In genomic region chr2:46378616-46379015, GRCh38 we compare ENCODE assay signal across 19 cellular contexts.
A peak's percentile ranks its signal among the peaks of the same experiment; 100 is the strongest.
DNase-seq lines count a peak whose midpoint lies in the region; ATAC-seq and TF ChIP-seq lines count a peak whose summit lies in the region.
"Had no signal": no experiment of that assay in that cellular context is flagged by ENCODE, and none has a peak within 500 bp of the region (broad histone marks: within the 10 kb centered on the region; RNA-seq: fewer than 3 reads in every experiment).

No MANE protein-coding gene starts in this region.

- no peak overlapping the region for H3K14ac ChIP-seq in trophoblast cell (ENCODE audit: low read length)

- H4K12ac ChIP-seq in trophoblast cell (ENCODE audit: low read depth, low read length), result no peak overlapping the region

- H3K27me3 ChIP-seq in liver (ENCODE audit: control insufficient read depth in 4 of 4, insufficient read depth in 4 of 4, low read length in 3 of 4) (no peaks in the 10 kb centered on the region), right lobe of liver (no peaks in the 10 kb centered on the region), trophoblast cell (ENCODE audit: insufficient read depth, low read length) (no peaks in the 10 kb centered on the region), foreskin keratinocyte (no peaks in the 10 kb centered on the region)
- H3K27me3 ChIP-seq: MG63, Peyer's patch had no signal

- H3K4me3 Mint-ChIP-seq in endothelial cell (ENCODE audit: unreplicated experiment), result peak overlapping the region; percentile 56
- H3K4me3 Mint-ChIP-seq: CD8-positive, alpha-beta memory T cell had no signal

- peak overlapping the region; percentile 17 for H4K8ac ChIP-seq in trophoblast cell (ENCODE audit: low read depth, low read length)

- no peak overlapping the region for H2AK5ac ChIP-seq in trophoblast cell (ENCODE audit: low read length)

- H3K36me3 ChIP-seq in liver (ENCODE audit: control insufficient read depth in 4 of 4, insufficient read depth in 3 of 4, low read depth in 1 of 4, low read length in 3 of 4), result peaks cover 37 to 99% (median 87%) of the 10 kb centered on the region in 4 donors
- peaks cover 33 to 98% (median 68%) of the 10 kb centered on the region in 4 donors for H3K36me3 ChIP-seq in right lobe of liver
- H3K36me3 ChIP-seq in trophoblast cell (ENCODE audit: control insufficient read depth in 1 of 2, insufficient read depth in 2 of 2, low read length in 2 of 2), result peaks cover 78 to 94% of the 10 kb centered on the region in 2 experiments

- H3K4me1 ChIP-seq in liver (ENCODE audit: control insufficient read depth in 4 of 4, insufficient read depth in 4 of 4, low read length in 3 of 4), result no peaks in the 10 kb centered on the region
- H3K4me1 ChIP-seq in right lobe of liver, result no peaks in the 10 kb centered on the region
- H3K4me1 ChIP-seq in trophoblast cell (ENCODE audit: control insufficient read depth in 1 of 2, insufficient read depth in 2 of 2, low read length in 2 of 2), result no peaks in the 10 kb centered on the region
- H3K4me1 ChIP-seq in foreskin keratinocyte, result no peaks in the 10 kb centered on the region

- no peak overlapping the region for H2AFZ ChIP-seq in trophoblast cell (ENCODE audit: insufficient read depth, low read length, poor library complexity)

- no peak overlapping the region for H2BK5ac ChIP-seq in trophoblast cell (ENCODE audit: low read depth, low read length, poor library complexity)

- peak overlapping the region; percentile 6 to 8 for H3K27ac ChIP-seq in liver (ENCODE audit: low read depth in 1 of 2, low read length in 2 of 2)
- H3K27ac ChIP-seq in right lobe of liver, result no peak overlapping the region
- no peak overlapping the region for H3K27ac ChIP-seq in trophoblast cell (ENCODE audit: low read depth, low read length)
- H3K27ac ChIP-seq in foreskin keratinocyte, result no peak overlapping the region

- H3K27me3 Mint-ChIP-seq in endothelial cell (ENCODE audit: unreplicated experiment), result peaks cover 19% of the 10 kb centered on the region

- H3K9me3 ChIP-seq in liver (ENCODE audit: control insufficient read depth in 4 of 4, low read length in 3 of 4) (no peaks in the 10 kb centered on the region), right lobe of liver (no peaks in the 10 kb centered on the region), trophoblast cell (ENCODE audit: insufficient read depth, low read depth, low read length) (peaks cover 3% of the 10 kb centered on the region)
- H3K9me3 ChIP-seq: MG63, Peyer's patch had no signal

- H2BK120ac ChIP-seq in trophoblast cell (ENCODE audit: insufficient read depth, low read length, poor library complexity), result no peak overlapping the region

- TF ChIP-seq CTCF in liver (IDR thresholded peaks at IDR 0.05; ENCODE audit: low read depth, low read length, missing input control), result no peak
- no peak for TF ChIP-seq CTCF in right lobe of liver (IDR thresholded peaks at IDR 0.05)
- no peak for TF ChIP-seq CTCF in endothelial cell (IDR thresholded peaks at IDR 0.05; ENCODE audit: unreplicated experiment)
- TF ChIP-seq CTCF in foreskin keratinocyte (conservative IDR thresholded peaks at IDR 0.05), result no peak

- no peak overlapping the region for H3K23ac ChIP-seq in trophoblast cell (ENCODE audit: low read length)

- H4K91ac ChIP-seq in trophoblast cell (ENCODE audit: low read depth, low read length), result no peak overlapping the region

- no peak overlapping the region for H3K27ac Mint-ChIP-seq in endothelial cell (ENCODE audit: unreplicated experiment)
- H3K27ac Mint-ChIP-seq: CD8-positive, alpha-beta memory T cell had no signal

- ATAC-seq in right lobe of liver (no peak), foreskin keratinocyte (no peak)
- ATAC-seq: Right ventricle myocardium inferior had no signal

- H3K36me3 Mint-ChIP-seq in endothelial cell (ENCODE audit: low read depth, unreplicated experiment), result peaks cover 62% of the 10 kb centered on the region
- H3K36me3 Mint-ChIP-seq: CD8-positive, alpha-beta memory T cell had no signal

- peak overlapping the region; percentile 3 for H3K4ac ChIP-seq in trophoblast cell (ENCODE audit: low read depth, low read length)

- no peak overlapping the region for H3K18ac ChIP-seq in trophoblast cell (ENCODE audit: low read length)

- DNase-seq in right lobe of liver, result no peak
- DNase-seq in endothelial cell (ENCODE audit: low spot score), result no peak
- no peak for DNase-seq in trophoblast cell
- no peak for DNase-seq in G401 (ENCODE audit: low spot score)
- no peak for DNase-seq in HCEC 1CT
- DNase-seq in foreskin keratinocyte, result no peak
- DNase-seq: C1 segment of cervical spinal cord; CD8-positive, alpha-beta memory T cell; DMS79; Karpas-422; MG63; NCI-H1092; NCI-H1436 treated with DMSO at 0.1 percent for 48 hours; NCI-H2029 treated with DMSO at 0.1 percent for 48 hours; NCI-H69; NK-92 treated with Interleukin-12 subunit alpha and Interleukin-12 subunit beta, amount 100 ng/mL, for 24 hours; Peyer's patch had no signal

- H3K9me3 Mint-ChIP-seq in endothelial cell (ENCODE audit: unreplicated experiment), result no peaks in the 10 kb centered on the region
- H3K9me3 Mint-ChIP-seq: CD8-positive, alpha-beta memory T cell had no signal

- no peaks in the 10 kb centered on the region for H3K79me1 ChIP-seq in trophoblast cell (ENCODE audit: low read length)

- in situ Hi-C loops in G401 (cut with HindIII; ENCODE audit: low sequenced_read_pairs), result no loop called here

- no peaks in the 10 kb centered on the region for H3K4me1 Mint-ChIP-seq in endothelial cell (ENCODE audit: unreplicated experiment)
- H3K4me1 Mint-ChIP-seq: CD8-positive, alpha-beta memory T cell had no signal

- no peak overlapping the region for H2BK12ac ChIP-seq in trophoblast cell (ENCODE audit: low read length)

- H3K79me2 ChIP-seq in trophoblast cell (ENCODE audit: control insufficient read depth, insufficient read depth, low read length, poor library complexity), result no peaks in the 10 kb centered on the region

- H3K4me3 ChIP-seq in liver (ENCODE audit: low read depth in 1 of 3, low read length in 3 of 3) (no peak overlapping the region), right lobe of liver (no peak overlapping the region), trophoblast cell (ENCODE audit: low read depth, low read length) (no peak overlapping the region)
- H3K4me3 ChIP-seq: MG63, Peyer's patch had no signal

- no peak for TF ChIP-seq POLR2A in right lobe of liver (IDR thresholded peaks at IDR 0.05)

- 81% methylated on average over 3 of the region's 3 CpGs for WGBS in liver
- 71% methylated on average over 3 of the region's 3 CpGs for WGBS in right lobe of liver (ENCODE audit: insufficient coverage, low coverage, low lambda C conversion rate, missing lambda C conversion rate)
- WGBS in trophoblast cell (ENCODE audit: extremely low coverage, insufficient coverage, insufficient read length), result no CpG with 5 or more reads among the region's 3 CpGs

- no peak overlapping the region for H3K4me2 ChIP-seq in trophoblast cell (ENCODE audit: low read length)

- intact Hi-C loops in right lobe of liver (cut with DNase I), result no loop called here

- TF ChIP-seq RAD21 in liver (IDR thresholded peaks at IDR 0.05), result no peak

- H3K9ac ChIP-seq in liver (ENCODE audit: low read depth in 1 of 2, low read length in 2 of 2) (no peak overlapping the region), trophoblast cell (ENCODE audit: low read length) (no peak overlapping the region)

TF ChIP-seq in liver, 16 proteins besides CTCF, POLR2A, EP300 and RAD21 (continues in another document):
- TF ChIP-seq HNF4G (IDR thresholded peaks at IDR 0.05) (no peak), JUND (IDR thresholded peaks at IDR 0.05) (no peak), NR2F2 (IDR thresholded peaks at IDR 0.05) (no peak), ZBTB33 (IDR thresholded peaks at IDR 0.05) (no peak), FOXA1 (IDR thresholded peaks at IDR 0.05) (no peak), YY1 (IDR thresholded peaks at IDR 0.05) (no peak), HNF4A (conservative IDR thresholded peaks at IDR 0.05) (no peak), MAX (IDR thresholded peaks at IDR 0.05) (no peak), EGR1 (IDR thresholded peaks at IDR 0.05; ENCODE audit: low read depth in 2 of 2) (no peak), RXRA (IDR thresholded peaks at IDR 0.05) (no peak), TAF1 (conservative IDR thresholded peaks at IDR 0.05) (no peak), GABPA (IDR thresholded peaks at IDR 0.05 in 1 of 2, conservative IDR thresholded peaks at IDR 0.05 in 1 of 2) (no peak), FOXA2 (IDR thresholded peaks at IDR 0.05) (no peak), SP1 (IDR thresholded peaks at IDR 0.05) (no peak), ATF3 (IDR thresholded peaks at IDR 0.05) (no peak)

Comparison
In these comparisons a context has a peak if more than half of its experiments do, and no peak if none do; other contexts are left out.
1. H3K27ac ChIP-seq: peak in liver (2 of 2); none in right lobe of liver (0 of 3), trophoblast cell (single experiment) and foreskin keratinocyte (single experiment).